ENCODE assay signal across 33 cellular contexts in the genomic region with DNA sequence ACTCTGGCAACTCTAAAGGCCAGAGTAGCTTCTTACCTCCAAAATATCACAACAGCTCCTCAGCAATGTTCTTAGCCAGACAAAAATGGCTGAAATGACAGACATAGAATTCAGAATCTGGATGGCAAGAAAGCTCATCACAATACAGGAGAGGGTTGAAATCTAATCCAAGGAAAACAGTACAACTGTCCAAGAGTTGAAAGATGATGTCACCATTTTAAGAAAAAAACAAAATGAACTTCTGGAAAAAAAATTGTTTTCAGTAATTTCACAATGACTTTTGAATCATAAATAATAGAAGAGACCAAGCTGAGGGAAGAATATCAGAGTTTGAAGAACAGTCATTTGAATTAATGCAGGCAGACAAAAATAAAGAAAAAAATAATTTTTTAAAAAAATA.
"Had no signal": no experiment of that assay in that cellular context is flagged by ENCODE, and none has a peak within 500 bp of the region (broad histone marks: within the 10 kb centered on the region; RNA-seq: fewer than 3 reads in every experiment).

No MANE protein-coding gene starts in this region.

- ATAC-seq: activated CD8-positive, alpha-beta T cell treated with anti-CD3 and anti-CD28 coated beads for 36 hours; activated naive CD4-positive, alpha-beta T cell treated with anti-CD3 and anti-CD28 coated beads, Interleukin-2, amount 50 U/mL, for 72 hours; activated T-cell treated with anti-CD3 and anti-CD28 coated beads, Interleukin-2, amount 50 U/mL, for 4 hours; activated T-cell treated with anti-CD3 and anti-CD28 coated beads, Interleukin-2, amount 50 U/mL, for 72 hours; activated T-helper 17 cell treated with anti-CD3 and anti-CD28 coated beads, Interleukin-2, amount 50 U/mL, for 72 hours had no signal

- H3K4me3 ChIP-seq: ascending aorta, cardiac muscle cell had no signal

- FAIRE-seq: bronchial epithelial cell, TTC549 had no signal

- H3K4me1 ChIP-seq: ascending aorta had no signal

- H3K27ac ChIP-seq: ascending aorta, cardiac muscle cell, VCaP had no signal

- DNase-seq: activated B cell treated with CpG ODN at 0.5 μM for 24 hours; activated CD4-positive, alpha-beta memory T cell treated with anti-CD3 and anti-CD28 coated beads for 36 hours; activated CD4-positive, alpha-beta T cell treated with anti-CD3 and anti-CD28 coated beads for 4 hours; activated CD4-positive, alpha-beta T cell treated with anti-CD3 and anti-CD28 coated beads, Interleukin-2, amount 10 ng/mL, durations not matched to agents 24 days and 14 days; activated CD4-positive, alpha-beta T cell treated with anti-CD3 and anti-CD28 coated beads, Interleukin-2, amount 50 U/mL, for 1 hour; activated CD4-positive, alpha-beta T cell treated with anti-CD3 and anti-CD28 coated beads, Interleukin-2, amount 50 U/mL, for 4 hours; activated CD4-positive, CD25-positive, alpha-beta regulatory T cell treated with anti-CD3 and anti-CD28 coated beads, Interleukin-2, amount 50 U/mL, for 72 hours; activated CD8-positive, alpha-beta memory T cell treated with anti-CD3 and anti-CD28 coated beads, Interleukin-2, amount 50 U/mL, for 4 hours; activated CD8-positive, alpha-beta T cell treated with anti-CD3 and anti-CD28 coated beads for 36 hours; activated effector memory CD4-positive, alpha-beta T cell treated with anti-CD3 and anti-CD28 coated beads, Interleukin-2, amount 50 U/mL, for 16 hours; activated gamma-delta T cell treated with Interleukin-2 at 50 U/mL for 16 hours; activated naive CD4-positive, alpha-beta T cell; activated naive CD4-positive, alpha-beta T cell treated with anti-CD3 and anti-CD28 coated beads for 36 hours; activated naive CD4-positive, alpha-beta T cell treated with anti-CD3 and anti-CD28 coated beads, Interleukin-2, amount 50 U/mL, for 16 hours; activated naive CD8-positive, alpha-beta T cell treated with anti-CD3 and anti-CD28 coated beads for 36 hours; activated T-cell treated with anti-CD3 and anti-CD28 coated beads for 4 hours; activated T-cell treated with anti-CD3 and anti-CD28 coated beads, Interleukin-2, amount 50 U/mL, for 1 hour; activated T-cell treated with anti-CD3 and anti-CD28 coated beads, Interleukin-2, amount 50 U/mL, for 4 hours; activated T-cell treated with anti-CD3 and anti-CD28 coated beads, Interleukin-2, amount 50 U/mL, for 72 hours; amygdala; anterior cingulate cortex; caudate nucleus; cerebellar nuclear complex; T-helper 1 cell; T-helper 2 cell; T-helper 9 cell had no signal

- H3K36me3 ChIP-seq: ascending aorta, cardiac muscle cell had no signal

- H3K9me3 ChIP-seq: ascending aorta had no signal

- H3K27me3 ChIP-seq: ascending aorta, cardiac muscle cell had no signal
